1 cellular context compared by ENCODE assay signal in genomic region chrX:148380614-148381561, GRCh38.
TF ChIP-seq lines count a peak whose summit lies in the region.

No MANE protein-coding gene starts in this region.

TF ChIP-seq in HepG2, 621 proteins besides CTCF, POLR2A, EP300 and RAD21 (continued from another document):
- TF ChIP-seq MYC (CRISPR knock-in tag; IDR thresholded peaks at IDR 0.05; ENCODE audit: borderline replicate concordance): no peak
- TF ChIP-seq ZBTB20 (CRISPR knock-in tag; IDR thresholded peaks at IDR 0.05; ENCODE audit: borderline replicate concordance, low read depth): no peak
- TF ChIP-seq BRF2 (CRISPR knock-in tag; IDR thresholded peaks at IDR 0.05): no peak
- no peak for TF ChIP-seq ZNF570 (CRISPR knock-in tag; IDR thresholded peaks at IDR 0.05; ENCODE audit: borderline replicate concordance)
- TF ChIP-seq HMGXB3 (CRISPR knock-in tag; IDR thresholded peaks at IDR 0.05; ENCODE audit: borderline replicate concordance): no peak
- TF ChIP-seq ZBTB38 (CRISPR knock-in tag; IDR thresholded peaks at IDR 0.05): no peak
TF ChIP-seq in HepG2: peak in this region for 0.
